ENCODE assay signal across 5 cellular contexts in genomic region chr13:81659984-81660383, GRCh38.
"Had no signal": no experiment of that assay in that cellular context is flagged by ENCODE, and none has a peak within 500 bp of the region (broad histone marks: within the 10 kb centered on the region; RNA-seq: fewer than 3 reads in every experiment).

No MANE protein-coding gene starts in this region.

- DNase-seq: H9, HCEC 1CT, KBM-7 had no signal

- H3K4me3 ChIP-seq: GM23338 had no signal

- H3K27ac ChIP-seq: HL-60 had no signal
